ENCODE assay signal across 25 cellular contexts in genomic region chr11:19763315-19763714, GRCh38. TPM values are rescaled to one million over a fixed set of nuclear protein-coding genes. Genes with fewer than 3 reads are reported as not detected.
A peak's percentile ranks its signal among the peaks of the same experiment; 100 is the strongest.
DNase-seq lines count a peak whose midpoint lies in the region; ATAC-seq, FAIRE-seq and TF ChIP-seq lines count a peak whose summit lies in the region.
"Had no signal": no experiment of that assay in that cellular context is flagged by ENCODE, and none has a peak within 500 bp of the region (broad histone marks: within the 10 kb centered on the region; RNA-seq: fewer than 3 reads in every experiment).

No MANE protein-coding gene starts in this region.

- H3K4me3 Mint-ChIP-seq in Caco-2 (ENCODE audit: unreplicated experiment) (no peak overlapping the region), brain (peak overlapping the region in 3 of 5 experiments; percentile 42 to 73 (median 50)), osteocyte (ENCODE audit: unreplicated experiment) (no peak overlapping the region), CD14-positive monocyte (no peak overlapping the region)

- H3K9me3 Mint-ChIP-seq in Caco-2 (ENCODE audit: unreplicated experiment) (no peaks in the 10 kb centered on the region), brain (no peaks in the 10 kb centered on the region), osteocyte (ENCODE audit: unreplicated experiment) (no peaks in the 10 kb centered on the region), CD14-positive monocyte (no peaks in the 10 kb centered on the region)

- H3K9ac ChIP-seq in endothelial cell of umbilical vein (replicated peaks; ENCODE audit: extremely low read depth, insufficient read depth, low read length) = no peak overlapping the region
- H3K9ac ChIP-seq: KMS-11 had no signal

- peaks cover 61% of the 10 kb centered on the region for H3K79me2 ChIP-seq in endothelial cell of umbilical vein (ENCODE audit: control insufficient read depth, insufficient read depth, low read length)

- H3K4me1 ChIP-seq in Caco-2 = no peaks in the 10 kb centered on the region
- peaks cover 3% of the 10 kb centered on the region for H3K4me1 ChIP-seq in endothelial cell of umbilical vein (ENCODE audit: control insufficient read depth, extremely low read depth, insufficient read depth, low read length)

- H3K4me3 ChIP-seq in Caco-2 (ENCODE audit: low read depth, low read length) = no peak overlapping the region
- no peak overlapping the region for H3K4me3 ChIP-seq in endothelial cell of umbilical vein (replicated peaks in 1 of 3; ENCODE audit: insufficient read depth in 1 of 3, low read depth in 1 of 3, low read length in 3 of 3)
- H3K4me3 ChIP-seq: GM12878 had no signal

- no peak for ATAC-seq in GM19452 (IDR thresholded peaks at IDR 0.05; ENCODE audit: unreplicated experiment)
- ATAC-seq: GM12878, HCT116 had no signal

- no peaks in the 10 kb centered on the region for H3K36me3 Mint-ChIP-seq in Caco-2 (ENCODE audit: insufficient read depth, unreplicated experiment)
- peaks cover 3% of the 10 kb centered on the region for H3K36me3 Mint-ChIP-seq in brain
- H3K36me3 Mint-ChIP-seq in osteocyte (ENCODE audit: unreplicated experiment) = peaks cover under 1% of the 10 kb centered on the region
- no peaks in the 10 kb centered on the region for H3K36me3 Mint-ChIP-seq in CD14-positive monocyte

- POLR2A ChIA-PET in Caco-2 (lab: Charles Lee) (no interaction called here), endothelial cell of umbilical vein (lab: Charles Lee) (no interaction called here)

- no peak overlapping the region for H2AFZ ChIP-seq in endothelial cell of umbilical vein (ENCODE audit: low read depth, low read length)

- H3K4me1 Mint-ChIP-seq in Caco-2 (ENCODE audit: low read depth, unreplicated experiment) = no peaks in the 10 kb centered on the region
- H3K4me1 Mint-ChIP-seq in brain = peaks cover 21% of the 10 kb centered on the region
- peaks cover 54% of the 10 kb centered on the region for H3K4me1 Mint-ChIP-seq in osteocyte (ENCODE audit: unreplicated experiment)
- H3K4me1 Mint-ChIP-seq in CD14-positive monocyte = no peaks in the 10 kb centered on the region

- no TSS peak for BruUV-seq in Caco-2 (replicated peaks; lab: Mats Ljungman, UMichigan)
- BruUV-seq in endothelial cell of umbilical vein (replicated peaks; lab: Mats Ljungman, UMichigan) = no TSS peak

- H4K20me1 ChIP-seq in endothelial cell of umbilical vein (replicated peaks; ENCODE audit: control insufficient read depth, extremely low read depth, insufficient read depth, low read length) = no peaks in the 10 kb centered on the region

- peak; percentile 42 for FAIRE-seq in endothelial cell of umbilical vein (lab: Jason Lieb, UNC)
- FAIRE-seq: GM12878, HTR-8/SVneo had no signal

- CTCF ChIA-PET in Caco-2 (lab: Charles Lee) = no interaction called here
- CTCF ChIA-PET in endothelial cell of umbilical vein (lab: Charles Lee) = interaction anchor here (1.3 kb wide), 1 partner anchor 9 kb away, joined by 4 read pairs; no protein-coding TSS in a partner anchor

- no peak for TF ChIP-seq POLR2A in endothelial cell of umbilical vein (IDR thresholded peaks at IDR 0.05; ENCODE audit: low read depth, low read length)

- no peak overlapping the region for H3K4me2 ChIP-seq in endothelial cell of umbilical vein (ENCODE audit: insufficient read depth, low read length)
- H3K4me2 ChIP-seq: KMS-11 had no signal

- H3K9me3 ChIP-seq in Caco-2 (no peaks in the 10 kb centered on the region), endothelial cell of umbilical vein (replicated peaks; ENCODE audit: control insufficient read depth, insufficient read depth, low read length) (no peaks in the 10 kb centered on the region)

- TF ChIP-seq CTCF in Caco-2 (IDR thresholded peaks at IDR 0.05; ENCODE audit: insufficient read depth in 1 of 2, low read depth in 1 of 2, low read length in 1 of 2, severe bottlenecking in 1 of 2, unreplicated experiment in 1 of 2) = no peak
- no peak for TF ChIP-seq CTCF in brain (conservative IDR thresholded peaks at IDR 0.05)
- no peak for TF ChIP-seq CTCF in endothelial cell of umbilical vein (IDR thresholded peaks at IDR 0.05; ENCODE audit: extremely low read depth in 1 of 2, insufficient read depth in 1 of 2, low read depth in 1 of 2, low read length in 2 of 2)
- peak; percentile 23 for TF ChIP-seq CTCF in osteocyte (IDR thresholded peaks at IDR 0.05)
- TF ChIP-seq CTCF in CD14-positive monocyte (IDR thresholded peaks at IDR 0.05) = no peak

- H3K27ac ChIP-seq in endothelial cell of umbilical vein (ENCODE audit: insufficient read depth, low read depth, low read length) = no peak overlapping the region
- H3K27ac ChIP-seq: C4-2B, KMS-11 had no signal

- no peak for DNase-seq in Caco-2
- DNase-seq in endothelial cell of umbilical vein (ENCODE audit: low read depth, low spot score) = peak; percentile 82
- DNase-seq in osteocyte (ENCODE audit: extremely low spot score, unreplicated experiment) = no peak
- no peak for DNase-seq in CD14-positive monocyte (ENCODE audit: low spot score)
- DNase-seq in HUDEP-2 (lab: John Stamatoyannopoulos, UW; ENCODE audit: unreplicated experiment in 76 of 76) = no peak
- DNase-seq in NCI-H82 treated with DMSO at 0.1 percent for 48 hours (lab: John Stamatoyannopoulos, UW; ENCODE audit: unreplicated experiment) = no peak
- DNase-seq: AML-193, DMS 273 treated with DMSO at 0.1 percent for 48 hours, DMS79 treated with DMSO at 0.1 percent for 48 hours, GOT3, IMR-90, NCI-H1105, NCI-H146, NCI-H2029, NCI-H226, NCI-H524, NCI-H82, Right ventricle myocardium superior had no signal

- dilution Hi-C loops in endothelial cell of umbilical vein (cut with MboI; ENCODE audit: extremely low pct_ligation_motif_present, low sequenced_read_pairs) = no loop called here

- no peaks in the 10 kb centered on the region for H3K27me3 ChIP-seq in Caco-2 (replicated peaks; ENCODE audit: control insufficient read depth, insufficient read depth, low read length)
- H3K27me3 ChIP-seq in endothelial cell of umbilical vein (ENCODE audit: control insufficient read depth in 2 of 2, insufficient read depth in 2 of 2, low read length in 2 of 2) = no peaks in the 10 kb centered on the region

- H3K27me3 Mint-ChIP-seq in Caco-2 (ENCODE audit: insufficient read depth, unreplicated experiment) (peaks cover 6% of the 10 kb centered on the region), brain (peaks cover 65% of the 10 kb centered on the region), osteocyte (ENCODE audit: unreplicated experiment) (peaks cover 3% of the 10 kb centered on the region), CD14-positive monocyte (ENCODE audit: low read depth in 3 of 3) (peaks cover 3 to 17% (median 13%) of the 10 kb centered on the region in 3 donors)

- intact Hi-C loops in Caco-2 (cut with micrococcal nuclease; ENCODE audit: unreplicated experiment) = no loop called here
- intact Hi-C loops in endothelial cell of umbilical vein (cut with micrococcal nuclease) = loop anchor here (5.0 kb wide), 1 partner anchor 139 kb away; no protein-coding TSS in a partner anchor
- intact Hi-C loops in CD14-positive monocyte (cut with micrococcal nuclease) = no loop called here

- H3K9me1 ChIP-seq in endothelial cell of umbilical vein (replicated peaks; ENCODE audit: control insufficient read depth, extremely low read depth, insufficient read depth, low read length) = no peaks in the 10 kb centered on the region

- peak overlapping the region; percentile 28 for H3K27ac Mint-ChIP-seq in Caco-2 (ENCODE audit: unreplicated experiment)
- H3K27ac Mint-ChIP-seq in brain = peak overlapping the region in 3 of 5 experiments; percentile 66 to 89 (median 75)
- H3K27ac Mint-ChIP-seq in osteocyte (ENCODE audit: unreplicated experiment) = peak overlapping the region; percentile 77
- H3K27ac Mint-ChIP-seq in CD14-positive monocyte = no peak overlapping the region

- H3K36me3 ChIP-seq in Caco-2 (ENCODE audit: control insufficient read depth, insufficient read depth, low read length) (no peaks in the 10 kb centered on the region), endothelial cell of umbilical vein (ENCODE audit: control insufficient read depth in 2 of 2, extremely low read depth in 1 of 2, insufficient read depth in 2 of 2, low read length in 2 of 2) (no peaks in the 10 kb centered on the region)

TF ChIP-seq in endothelial cell of umbilical vein, 7 proteins besides CTCF, POLR2A, EP300 and RAD21:
- TF ChIP-seq POLR2AphosphoS5 (IDR thresholded peaks at IDR 0.05; ENCODE audit: insufficient read depth, low read depth, low read length) (no peak), JUN (IDR thresholded peaks at IDR 0.05; ENCODE audit: borderline replicate concordance, insufficient read depth, insufficient read length, low read depth) (no peak), EZH2 (IDR thresholded peaks at IDR 0.05; ENCODE audit: borderline replicate concordance, low read depth, low read length, severe bottlenecking) (no peak), FOS (IDR thresholded peaks at IDR 0.05; ENCODE audit: borderline replicate concordance, insufficient read depth, low read length) (no peak), MYC (IDR thresholded peaks at IDR 0.05; ENCODE audit: low read depth, low read length) (no peak), MAX (IDR thresholded peaks at IDR 0.05; ENCODE audit: insufficient read depth, insufficient read length) (no peak), GATA2 (IDR thresholded peaks at IDR 0.05; ENCODE audit: insufficient read depth, insufficient read length, low read depth, low read length) (no peak)

RNA-seq across cellular contexts. Expression of gene NAV2, which starts 50.7 kb away (rescaled TPM):
- total RNA-seq in Caco-2 (2022) (63.5 and 64.7 TPM in 2 replicates), endothelial cell of umbilical vein (45.8 and 68.0 TPM in 2 replicates), osteocyte (30.4 and 31.4 TPM in 2 replicates)
- polyA plus RNA-seq in brain (ENCODE audit: insufficient read depth, low read depth, low replicate concordance) (5.8 TPM), endothelial cell of umbilical vein (10.9 and 11.0 TPM in 2 replicates), CD14-positive monocyte (not detected)
- polyA plus RNA-seq in endothelial cell of umbilical vein (2011; cell fraction: cytosol; rRNA removed) = 10.3 and 10.4 TPM in 2 replicates
- 45.3 and 49.3 TPM in 2 replicates for polyA plus RNA-seq in endothelial cell of umbilical vein (2011; cell fraction: nucleus; rRNA removed)
- polyA plus RNA-seq in endothelial cell of umbilical vein (2012) = 22.2 and 26.4 TPM in 2 replicates
- polyA minus RNA-seq in endothelial cell of umbilical vein = 47.7 and 51.4 TPM in 2 replicates
- 5.6 TPM for polyA minus RNA-seq in endothelial cell of umbilical vein (2011; cell fraction: cytosol; rRNA and poly(A)+ RNA removed)
- 76.8 and 77.0 TPM in 2 replicates for polyA minus RNA-seq in endothelial cell of umbilical vein (2011; cell fraction: nucleus; rRNA and poly(A)+ RNA removed)

Comparison
In these comparisons a context has a peak if more than half of its experiments do, and no peak if none do; other contexts are left out.
1. H3K27ac Mint-ChIP-seq: peak in Caco-2 (single experiment), brain (3 of 5) and osteocyte (single experiment); none in CD14-positive monocyte (0 of 7).
2. H3K4me3 Mint-ChIP-seq: peak in brain (3 of 5); none in Caco-2 (single experiment), osteocyte (single experiment) and CD14-positive monocyte (0 of 2).